11 cellular contexts compared by ENCODE assay signal in the genomic region with DNA sequence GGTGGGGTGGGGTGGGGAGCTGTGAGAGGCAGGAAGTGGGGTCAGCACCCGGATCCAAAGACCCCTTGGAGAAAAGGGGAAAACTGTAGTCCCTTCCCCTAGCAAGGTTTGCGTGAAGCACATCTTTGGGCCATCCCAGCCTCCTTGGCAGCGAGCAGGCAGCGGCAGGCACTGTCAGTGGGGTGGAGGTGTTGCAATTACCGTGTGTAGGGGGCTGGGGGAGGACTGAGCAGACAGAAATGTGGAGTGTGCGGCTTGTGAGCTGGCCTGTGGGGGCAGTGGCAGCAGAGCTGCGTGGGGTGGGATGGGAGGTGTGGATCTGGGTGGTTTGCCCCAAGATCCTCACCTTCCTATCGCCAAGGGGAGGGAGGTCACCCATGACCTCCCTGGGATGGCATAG. TPM values are rescaled to one million over a fixed set of nuclear protein-coding genes. Genes with fewer than 3 reads are reported as not detected.
A peak's percentile ranks its signal among the peaks of the same experiment; 100 is the strongest.
DNase-seq lines count a peak whose midpoint lies in the region; ATAC-seq and TF ChIP-seq lines count a peak whose summit lies in the region.
"Had no signal": no experiment of that assay in that cellular context is flagged by ENCODE, and none has a peak within 500 bp of the region (broad histone marks: within the 10 kb centered on the region; RNA-seq: fewer than 3 reads in every experiment).

No MANE protein-coding gene starts in this region.

- no peak overlapping the region for H3K4me3 ChIP-seq in naive thymus-derived CD4-positive, alpha-beta T cell (ENCODE audit: low read length)
- no peak overlapping the region for H3K4me3 ChIP-seq in vagina

- POLR2A ChIA-PET in naive thymus-derived CD4-positive, alpha-beta T cell (lab: Charles Lee): no interaction called here

- TF ChIP-seq CTCF in vagina (IDR thresholded peaks at IDR 0.05): no peak

- CTCF ChIA-PET in naive thymus-derived CD4-positive, alpha-beta T cell (lab: Charles Lee): interaction anchor here (2.6 kb wide), 1 partner anchor 37 kb away, joined by 9 read pairs; no protein-coding TSS in a partner anchor

- H3K27ac Mint-ChIP-seq in stimulated activated naive CD8-positive, alpha-beta T cell treated with anti-CD3 and anti-CD28 coated beads, Interleukin-15, Interleukin-2, amounts not matched to agents 100 ng/mL and 50 ng/mL, for 24 hours: peak overlapping the region; percentile 45
- H3K27ac Mint-ChIP-seq in naive thymus-derived CD4-positive, alpha-beta T cell: peak overlapping the region in 8 of 9 donors; percentile 14 to 89 (median 70)

- intact Hi-C loops in naive thymus-derived CD4-positive, alpha-beta T cell (cut with micrococcal nuclease): loop anchor here (1.0 kb wide), 4 partner anchors 12 to 427 kb away; a partner anchor contains a TSS
- intact Hi-C loops in vagina (cut with DNase I): no loop called here

- peaks cover 21% of the 10 kb centered on the region for H3K4me1 Mint-ChIP-seq in stimulated activated naive CD8-positive, alpha-beta T cell treated with anti-CD3 and anti-CD28 coated beads, Interleukin-15, Interleukin-2, amounts not matched to agents 100 ng/mL and 50 ng/mL, for 24 hours (ENCODE audit: low read depth)
- peaks cover 18 to 29% (median 26%) of the 10 kb centered on the region in 7 donors for H3K4me1 Mint-ChIP-seq in naive thymus-derived CD4-positive, alpha-beta T cell

- H3K9me3 Mint-ChIP-seq in stimulated activated naive CD8-positive, alpha-beta T cell treated with anti-CD3 and anti-CD28 coated beads, Interleukin-15, Interleukin-2, amounts not matched to agents 100 ng/mL and 50 ng/mL, for 24 hours: no peaks in the 10 kb centered on the region
- no peaks in the 10 kb centered on the region for H3K9me3 Mint-ChIP-seq in naive thymus-derived CD4-positive, alpha-beta T cell
- H3K9me3 Mint-ChIP-seq: CD8-positive, alpha-beta T cell had no signal

- DNase-seq in stimulated activated naive CD8-positive, alpha-beta T cell treated with anti-CD3 and anti-CD28 coated beads, Interleukin-15, Interleukin-2, amounts not matched to agents 100 U/mL and 50 U/mL, for 24 hours: no peak
- peak in 1 of 9 donors; percentile 35 for DNase-seq in naive thymus-derived CD4-positive, alpha-beta T cell
- DNase-seq in vagina (ENCODE audit: extremely low spot score in 2 of 2) (no peak), SK-N-DZ (ENCODE audit: low spot score) (no peak)
- DNase-seq: NCI-H526 treated with DMSO at 0.1 percent for 48 hours had no signal

- peak overlapping the region; percentile 58 for H3K27ac ChIP-seq in cingulate gyrus (ENCODE audit: low read depth, low read length)
- H3K27ac ChIP-seq in naive thymus-derived CD4-positive, alpha-beta T cell (ENCODE audit: low read depth, low read length): peak overlapping the region; percentile 71
- H3K27ac ChIP-seq in vagina: peak overlapping the region; percentile 86
- H3K27ac ChIP-seq: KMS-11 had no signal

- no peak for TF ChIP-seq POLR2A in vagina (IDR thresholded peaks at IDR 0.05)

- no peaks in the 10 kb centered on the region for H3K36me3 Mint-ChIP-seq in stimulated activated naive CD8-positive, alpha-beta T cell treated with anti-CD3 and anti-CD28 coated beads, Interleukin-15, Interleukin-2, amounts not matched to agents 100 ng/mL and 50 ng/mL, for 24 hours (ENCODE audit: low read depth)
- H3K36me3 Mint-ChIP-seq in naive thymus-derived CD4-positive, alpha-beta T cell: no peaks in the 10 kb centered on the region
- H3K36me3 Mint-ChIP-seq: CD8-positive, alpha-beta T cell had no signal

- no peaks in the 10 kb centered on the region for H3K9me3 ChIP-seq in naive thymus-derived CD4-positive, alpha-beta T cell (ENCODE audit: control insufficient read depth in 2 of 3, low read length in 3 of 3)
- no peaks in the 10 kb centered on the region for H3K9me3 ChIP-seq in vagina

- no peaks in the 10 kb centered on the region for H3K36me3 ChIP-seq in naive thymus-derived CD4-positive, alpha-beta T cell (ENCODE audit: control insufficient read depth in 2 of 3, insufficient read depth in 3 of 3, low read length in 3 of 3)
- no peaks in the 10 kb centered on the region for H3K36me3 ChIP-seq in vagina

- H3K4me1 ChIP-seq in naive thymus-derived CD4-positive, alpha-beta T cell (ENCODE audit: control insufficient read depth in 2 of 2, insufficient read depth in 2 of 2, low read length in 2 of 2): peaks cover 14 to 31% of the 10 kb centered on the region in 2 donors
- H3K4me1 ChIP-seq in vagina: peaks cover 66% of the 10 kb centered on the region

- no peak overlapping the region for H3K4me3 Mint-ChIP-seq in stimulated activated naive CD8-positive, alpha-beta T cell treated with anti-CD3 and anti-CD28 coated beads, Interleukin-15, Interleukin-2, amounts not matched to agents 100 ng/mL and 50 ng/mL, for 24 hours
- peak overlapping the region in 6 of 10 donors; percentile 5 to 78 (median 44) for H3K4me3 Mint-ChIP-seq in naive thymus-derived CD4-positive, alpha-beta T cell

- H3K27me3 Mint-ChIP-seq in stimulated activated naive CD8-positive, alpha-beta T cell treated with anti-CD3 and anti-CD28 coated beads, Interleukin-15, Interleukin-2, amounts not matched to agents 100 ng/mL and 50 ng/mL, for 24 hours: no peaks in the 10 kb centered on the region
- H3K27me3 Mint-ChIP-seq in naive thymus-derived CD4-positive, alpha-beta T cell: no peaks in the 10 kb centered on the region

- no peaks in the 10 kb centered on the region for H3K27me3 ChIP-seq in naive thymus-derived CD4-positive, alpha-beta T cell (ENCODE audit: control insufficient read depth in 2 of 2, insufficient read depth in 2 of 2, low read length in 2 of 2)
- no peaks in the 10 kb centered on the region for H3K27me3 ChIP-seq in vagina

- no peak for ATAC-seq in stimulated activated naive CD8-positive, alpha-beta T cell treated with anti-CD3 and anti-CD28 coated beads, Interleukin-15, Interleukin-2, amounts not matched to agents 100 U/mL and 50 U/mL, for 24 hours
- no peak for ATAC-seq in naive thymus-derived CD4-positive, alpha-beta T cell
- ATAC-seq in GM21526 (IDR thresholded peaks at IDR 0.05; ENCODE audit: low FRiP score, unreplicated experiment): no peak
- no peak for ATAC-seq in GM19467 (IDR thresholded peaks at IDR 0.05; ENCODE audit: unreplicated experiment)

RNA-seq across cellular contexts. Expression of a gene that starts 16.4 kb away (rescaled TPM):
- total RNA-seq in naive thymus-derived CD4-positive, alpha-beta T cell: 1 to 10 TPM in 1 of 5 experiments, under 1 TPM in 4; 0.15 to 2.1 (median 0.35) TPM
- under 1 TPM; 0.24 to 0.26 TPM for polyA plus RNA-seq in naive thymus-derived CD4-positive, alpha-beta T cell
- 1.5 TPM for total RNA-seq in vagina
- polyA plus RNA-seq in SK-N-DZ (2014; cell fraction: cytosol; rRNA removed): 4.0 and 4.3 TPM in 2 replicates
- 4.3 and 6.7 TPM in 2 replicates for polyA plus RNA-seq in SK-N-DZ (2014; cell fraction: nucleus; rRNA removed)

RNA-seq across cellular contexts. Expression of a gene that starts 55.8 kb away (rescaled TPM):
- total RNA-seq in naive thymus-derived CD4-positive, alpha-beta T cell: 1 to 10 TPM in 1 of 5 experiments, under 1 TPM in 4; 0.19 to 1.5 (median 0.29) TPM
- polyA plus RNA-seq in naive thymus-derived CD4-positive, alpha-beta T cell: under 1 TPM in 1 of 2 donors, not detected in 1; 0.44 TPM
- 0.25 TPM for total RNA-seq in vagina
- polyA plus RNA-seq in SK-N-DZ (2014; cell fraction: cytosol; rRNA removed): 15.1 and 15.2 TPM in 2 replicates
- polyA plus RNA-seq in SK-N-DZ (2014; cell fraction: nucleus; rRNA removed): 68.5 and 88.2 TPM in 2 replicates
